1 cellular context compared by ENCODE assay signal in genomic region chr5:177454397-177455035, GRCh38.
TF ChIP-seq lines count a peak whose summit lies in the region.

No MANE protein-coding gene starts in this region.

TF ChIP-seq in K562, 482 proteins besides CTCF, POLR2A, EP300 and RAD21 (continues in another document):
- TF ChIP-seq, protein P1, sequence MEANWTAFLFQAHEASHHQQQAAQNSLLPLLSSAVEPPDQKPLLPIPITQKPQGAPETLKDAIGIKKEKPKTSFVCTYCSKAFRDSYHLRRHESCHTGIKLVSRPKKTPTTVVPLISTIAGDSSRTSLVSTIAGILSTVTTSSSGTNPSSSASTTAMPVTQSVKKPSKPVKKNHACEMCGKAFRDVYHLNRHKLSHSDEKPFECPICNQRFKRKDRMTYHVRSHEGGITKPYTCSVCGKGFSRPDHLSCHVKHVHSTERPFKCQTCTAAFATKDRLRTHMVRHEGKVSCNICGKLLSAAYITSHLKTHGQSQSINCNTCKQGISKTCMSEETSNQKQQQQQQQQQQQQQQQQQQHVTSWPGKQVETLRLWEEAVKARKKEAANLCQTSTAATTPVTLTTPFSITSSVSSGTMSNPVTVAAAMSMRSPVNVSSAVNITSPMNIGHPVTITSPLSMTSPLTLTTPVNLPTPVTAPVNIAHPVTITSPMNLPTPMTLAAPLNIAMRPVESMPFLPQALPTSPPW (CRISPR knock-in tag; IDR thresholded peaks at IDR 0.05) = peak; percentile 71
- no peak for TF ChIP-seq SNRNP70 (optimal IDR thresholded peaks at IDR 0.05; ENCODE audit: low read depth, low read length)
- TF ChIP-seq MNT (conservative IDR thresholded peaks at IDR 0.05) = peak in 1 of 2 experiments; percentile 48; a peak in 1 of 4 replicates
- peak; percentile 56; the same call in 1 of the 2 replicates for TF ChIP-seq ZBTB9 (CRISPR knock-in tag; IDR thresholded peaks at IDR 0.05)
- no peak for TF ChIP-seq SRF (CRISPR knock-in tag; IDR thresholded peaks at IDR 0.05)
- peak; percentile 58 to 90; a peak in 2 of 4 replicates for TF ChIP-seq SIN3A (IDR thresholded peaks at IDR 0.05; ENCODE audit: borderline replicate concordance in 2 of 2, control insufficient read depth in 1 of 2, low read depth in 2 of 2, low read length in 2 of 2)
- peak; percentile 36 for TF ChIP-seq NFIC (IDR thresholded peaks at IDR 0.05)
- no peak for TF ChIP-seq ZNF696 (CRISPR knock-in tag; conservative IDR thresholded peaks at IDR 0.05)
- TF ChIP-seq ATF1 (CRISPR knock-in tag; IDR thresholded peaks at IDR 0.05) = peak; percentile 77
- peak; percentile 99 for TF ChIP-seq ATF1 (tag; IDR thresholded peaks at IDR 0.05)
- no peak for TF ChIP-seq ZNF232 (CRISPR knock-in tag; IDR thresholded peaks at IDR 0.05)
- TF ChIP-seq STAG1 (CRISPR knock-in tag; IDR thresholded peaks at IDR 0.05; ENCODE audit: borderline replicate concordance) = peak; percentile 60; the same call in 1 of the 2 replicates
- TF ChIP-seq RBM15 (IDR thresholded peaks at IDR 0.05; ENCODE audit: insufficient read depth, low read length) = no peak
- TF ChIP-seq, protein P2, sequence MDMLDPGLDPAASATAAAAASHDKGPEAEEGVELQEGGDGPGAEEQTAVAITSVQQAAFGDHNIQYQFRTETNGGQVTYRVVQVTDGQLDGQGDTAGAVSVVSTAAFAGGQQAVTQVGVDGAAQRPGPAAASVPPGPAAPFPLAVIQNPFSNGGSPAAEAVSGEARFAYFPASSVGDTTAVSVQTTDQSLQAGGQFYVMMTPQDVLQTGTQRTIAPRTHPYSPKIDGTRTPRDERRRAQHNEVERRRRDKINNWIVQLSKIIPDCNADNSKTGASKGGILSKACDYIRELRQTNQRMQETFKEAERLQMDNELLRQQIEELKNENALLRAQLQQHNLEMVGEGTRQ (CRISPR knock-in tag; IDR thresholded peaks at IDR 0.05) = no peak
- TF ChIP-seq, protein P3, sequence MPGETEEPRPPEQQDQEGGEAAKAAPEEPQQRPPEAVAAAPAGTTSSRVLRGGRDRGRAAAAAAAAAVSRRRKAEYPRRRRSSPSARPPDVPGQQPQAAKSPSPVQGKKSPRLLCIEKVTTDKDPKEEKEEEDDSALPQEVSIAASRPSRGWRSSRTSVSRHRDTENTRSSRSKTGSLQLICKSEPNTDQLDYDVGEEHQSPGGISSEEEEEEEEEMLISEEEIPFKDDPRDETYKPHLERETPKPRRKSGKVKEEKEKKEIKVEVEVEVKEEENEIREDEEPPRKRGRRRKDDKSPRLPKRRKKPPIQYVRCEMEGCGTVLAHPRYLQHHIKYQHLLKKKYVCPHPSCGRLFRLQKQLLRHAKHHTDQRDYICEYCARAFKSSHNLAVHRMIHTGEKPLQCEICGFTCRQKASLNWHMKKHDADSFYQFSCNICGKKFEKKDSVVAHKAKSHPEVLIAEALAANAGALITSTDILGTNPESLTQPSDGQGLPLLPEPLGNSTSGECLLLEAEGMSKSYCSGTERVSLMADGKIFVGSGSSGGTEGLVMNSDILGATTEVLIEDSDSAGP (CRISPR knock-in tag; IDR thresholded peaks at IDR 0.05) = no peak
- no peak; the same call in 1 of the 2 replicates for TF ChIP-seq ZBTB17 (CRISPR knock-in tag; IDR thresholded peaks at IDR 0.05)
- no peak for TF ChIP-seq NFXL1 (CRISPR knock-in tag; IDR thresholded peaks at IDR 0.05)
- TF ChIP-seq MECOM (CRISPR knock-in tag; IDR thresholded peaks at IDR 0.05) = no peak
- TF ChIP-seq ESRRA (IDR thresholded peaks at IDR 0.05; ENCODE audit: borderline replicate concordance, low read depth) = 0 out of 2 replicates have a peak, but pooled peaks have one; percentile 46
- TF ChIP-seq KLF10 (CRISPR knock-in tag; IDR thresholded peaks at IDR 0.05) = no peak
- no peak for TF ChIP-seq ESRRB (CRISPR knock-in tag; IDR thresholded peaks at IDR 0.05; ENCODE audit: borderline replicate concordance)
- no peak for TF ChIP-seq ARNT (IDR thresholded peaks at IDR 0.05)
- TF ChIP-seq SRSF1 (IDR thresholded peaks at IDR 0.05; ENCODE audit: low read depth, low read length) = no peak
- peak in 1 of 2 experiments; percentile 90; a peak in 2 of 4 replicates for TF ChIP-seq NONO (IDR thresholded peaks at IDR 0.05; ENCODE audit: low read depth in 2 of 2, low read length in 1 of 2)
- no peak for TF ChIP-seq MTF1 (CRISPR knock-in tag; IDR thresholded peaks at IDR 0.05; ENCODE audit: borderline replicate concordance)
- TF ChIP-seq HOXB6 (CRISPR knock-in tag; IDR thresholded peaks at IDR 0.05; ENCODE audit: borderline replicate concordance) = no peak
- TF ChIP-seq IRF2 (CRISPR knock-in tag; IDR thresholded peaks at IDR 0.05) = no peak
- TF ChIP-seq CUX1 (CRISPR knock-in tag; IDR thresholded peaks at IDR 0.05) = no peak
- no peak for TF ChIP-seq E2F5 (CRISPR knock-in tag; IDR thresholded peaks at IDR 0.05)
- TF ChIP-seq RCOR1 (IDR thresholded peaks at IDR 0.05; ENCODE audit: borderline replicate concordance in 1 of 2, low read depth in 2 of 2, low read length in 2 of 2) = peak in 1 of 2 experiments; percentile 69; a peak in 1 of 4 replicates
- no peak for TF ChIP-seq ZNF316 (IDR thresholded peaks at IDR 0.05)
- no peak for TF ChIP-seq PCBP2 (IDR thresholded peaks at IDR 0.05; ENCODE audit: low read depth, low read length, poor library complexity, severe bottlenecking)
- TF ChIP-seq, protein P4, sequence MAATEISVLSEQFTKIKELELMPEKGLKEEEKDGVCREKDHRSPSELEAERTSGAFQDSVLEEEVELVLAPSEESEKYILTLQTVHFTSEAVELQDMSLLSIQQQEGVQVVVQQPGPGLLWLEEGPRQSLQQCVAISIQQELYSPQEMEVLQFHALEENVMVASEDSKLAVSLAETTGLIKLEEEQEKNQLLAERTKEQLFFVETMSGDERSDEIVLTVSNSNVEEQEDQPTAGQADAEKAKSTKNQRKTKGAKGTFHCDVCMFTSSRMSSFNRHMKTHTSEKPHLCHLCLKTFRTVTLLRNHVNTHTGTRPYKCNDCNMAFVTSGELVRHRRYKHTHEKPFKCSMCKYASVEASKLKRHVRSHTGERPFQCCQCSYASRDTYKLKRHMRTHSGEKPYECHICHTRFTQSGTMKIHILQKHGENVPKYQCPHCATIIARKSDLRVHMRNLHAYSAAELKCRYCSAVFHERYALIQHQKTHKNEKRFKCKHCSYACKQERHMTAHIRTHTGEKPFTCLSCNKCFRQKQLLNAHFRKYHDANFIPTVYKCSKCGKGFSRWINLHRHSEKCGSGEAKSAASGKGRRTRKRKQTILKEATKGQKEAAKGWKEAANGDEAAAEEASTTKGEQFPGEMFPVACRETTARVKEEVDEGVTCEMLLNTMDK (IDR thresholded peaks at IDR 0.05; ENCODE audit: borderline replicate concordance, insufficient read depth, low read depth, low read length, poor library complexity, severe bottlenecking) = peak; percentile 88
- TF ChIP-seq CBX1 (IDR thresholded peaks at IDR 0.05; ENCODE audit: low read depth) = no peak
- no peak for TF ChIP-seq GABPB2 (CRISPR knock-in tag; conservative IDR thresholded peaks at IDR 0.05)
- TF ChIP-seq, protein P5, sequence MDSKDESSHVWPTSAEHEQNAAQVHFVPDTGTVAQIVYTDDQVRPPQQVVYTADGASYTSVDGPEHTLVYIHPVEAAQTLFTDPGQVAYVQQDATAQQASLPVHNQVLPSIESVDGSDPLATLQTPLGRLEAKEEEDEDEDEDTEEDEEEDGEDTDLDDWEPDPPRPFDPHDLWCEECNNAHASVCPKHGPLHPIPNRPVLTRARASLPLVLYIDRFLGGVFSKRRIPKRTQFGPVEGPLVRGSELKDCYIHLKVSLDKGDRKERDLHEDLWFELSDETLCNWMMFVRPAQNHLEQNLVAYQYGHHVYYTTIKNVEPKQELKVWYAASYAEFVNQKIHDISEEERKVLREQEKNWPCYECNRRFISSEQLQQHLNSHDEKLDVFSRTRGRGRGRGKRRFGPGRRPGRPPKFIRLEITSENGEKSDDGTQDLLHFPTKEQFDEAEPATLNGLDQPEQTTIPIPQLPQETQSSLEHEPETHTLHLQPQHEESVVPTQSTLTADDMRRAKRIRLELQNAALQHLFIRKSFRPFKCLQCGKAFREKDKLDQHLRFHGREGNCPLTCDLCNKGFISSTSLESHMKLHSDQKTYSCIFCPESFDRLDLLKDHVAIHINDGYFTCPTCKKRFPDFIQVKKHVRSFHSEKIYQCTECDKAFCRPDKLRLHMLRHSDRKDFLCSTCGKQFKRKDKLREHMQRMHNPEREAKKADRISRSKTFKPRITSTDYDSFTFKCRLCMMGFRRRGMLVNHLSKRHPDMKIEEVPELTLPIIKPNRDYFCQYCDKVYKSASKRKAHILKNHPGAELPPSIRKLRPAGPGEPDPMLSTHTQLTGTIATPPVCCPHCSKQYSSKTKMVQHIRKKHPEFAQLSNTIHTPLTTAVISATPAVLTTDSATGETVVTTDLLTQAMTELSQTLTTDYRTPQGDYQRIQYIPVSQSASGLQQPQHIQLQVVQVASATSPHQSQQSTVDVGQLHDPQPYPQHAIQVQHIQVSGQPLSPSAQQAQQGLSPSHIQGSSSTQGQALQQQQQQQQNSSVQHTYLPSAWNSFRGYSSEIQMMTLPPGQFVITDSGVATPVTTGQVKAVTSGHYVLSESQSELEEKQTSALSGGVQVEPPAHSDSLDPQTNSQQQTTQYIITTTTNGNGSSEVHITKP (IDR thresholded peaks at IDR 0.05; ENCODE audit: partially characterized antibody) = no peak
- no peak for TF ChIP-seq GTF2E2 (tag; IDR thresholded peaks at IDR 0.05)
- TF ChIP-seq GABPB1 (CRISPR knock-in tag; IDR thresholded peaks at IDR 0.05) = peak; percentile 83
- TF ChIP-seq USF1 (CRISPR knock-in tag; IDR thresholded peaks at IDR 0.05) = no peak
- TF ChIP-seq GTF2A2 (tag; IDR thresholded peaks at IDR 0.05) = no peak
- peak; percentile 73; the same call in 1 of the 2 replicates for TF ChIP-seq KDM2B (CRISPR knock-in tag; IDR thresholded peaks at IDR 0.05)
- no peak for TF ChIP-seq NFE2L1 (tag; IDR thresholded peaks at IDR 0.05; ENCODE audit: borderline replicate concordance, low read depth)
- TF ChIP-seq ZNF133 (CRISPR knock-in tag; IDR thresholded peaks at IDR 0.05) = no peak
- no peak for TF ChIP-seq BRCA1 (IDR thresholded peaks at IDR 0.05)
- no peak for TF ChIP-seq BRCA1 (CRISPR knock-in tag; IDR thresholded peaks at IDR 0.05)
- no peak for TF ChIP-seq ZSCAN29 (IDR thresholded peaks at IDR 0.05)
- TF ChIP-seq NFIX (CRISPR knock-in tag; IDR thresholded peaks at IDR 0.05; ENCODE audit: low read depth) = no peak
